35 cellular contexts compared by ENCODE assay signal in genomic region chr4:189062047-189062820, GRCh38.
"Had no signal": no experiment of that assay in that cellular context is flagged by ENCODE, and none has a peak within 500 bp of the region (broad histone marks: within the 10 kb centered on the region; RNA-seq: fewer than 3 reads in every experiment).

No MANE protein-coding gene starts in this region.

- H3K4me1 Mint-ChIP-seq: brain; central memory CD8-positive, alpha-beta T cell; mesothelial cell of epicardium; naive B cell; nephron progenitor cell; stimulated activated memory B cell treated with anti-CD40 and anti-IgM and Interleukin-4, amounts not matched to agents 10 μg/mL and 1 μg/mL and 100 μg/mL, for 72 hours; stimulated activated naive CD8-positive, alpha-beta T cell treated with anti-CD3 and anti-CD28 coated beads, Interleukin-15, amount 100 ng/mL, for 72 hours had no signal

- H3K27me3 ChIP-seq: esophagus squamous epithelium, neutrophil, ovary, thyroid gland, upper lobe of left lung, vagina had no signal

- H3K4me3 ChIP-seq: esophagus squamous epithelium, ovary, skin epidermis, thyroid gland, upper lobe of left lung, vagina had no signal

- H3K36me3 ChIP-seq: esophagus squamous epithelium, neutrophil, ovary, thyroid gland, upper lobe of left lung, vagina had no signal

- H3K4me1 ChIP-seq: esophagus squamous epithelium, thyroid gland, upper lobe of left lung, vagina had no signal

- H3K4me3 Mint-ChIP-seq: activated naive CD8-positive, alpha-beta T cell; brain; central memory CD8-positive, alpha-beta T cell; dendritic cell treated with granulocyte-macrophage colony-stimulating factor and Interleukin-4, amounts not matched to agents 40 ng/mL and 50 ng/mL, for 4 days; mesothelial cell of epicardium; naive B cell; nephron progenitor cell; stimulated activated memory B cell treated with anti-CD40 and anti-IgM and Interleukin-4, amounts not matched to agents 10 μg/mL and 1 μg/mL and 100 μg/mL, for 72 hours; stimulated activated naive CD8-positive, alpha-beta T cell treated with anti-CD3 and anti-CD28 coated beads, Interleukin-15, amount 100 ng/mL, for 72 hours; T-helper 1 cell treated with Interleukin-12 subunit alpha and Interleukin-12 subunit beta and Interleukin-4 antibody, amounts not matched to agents 30 μg/mL and 1 μg/mL, for 36 hours had no signal

- H3K27ac Mint-ChIP-seq: activated naive CD8-positive, alpha-beta T cell; brain; dendritic cell treated with granulocyte-macrophage colony-stimulating factor and Interleukin-4, amounts not matched to agents 40 ng/mL and 50 ng/mL, for 4 days; mesothelial cell of epicardium; nephron progenitor cell; progenitor cell of endocrine pancreas; stimulated activated memory B cell treated with anti-CD40 and anti-IgM and Interleukin-4, amounts not matched to agents 10 μg/mL and 1 μg/mL and 100 μg/mL, for 72 hours; stimulated activated naive CD8-positive, alpha-beta T cell treated with anti-CD3 and anti-CD28 coated beads, Interleukin-15, amount 100 ng/mL, for 72 hours; T-helper 1 cell treated with Interleukin-12 subunit alpha and Interleukin-12 subunit beta and Interleukin-4 antibody, amounts not matched to agents 30 μg/mL and 1 μg/mL, for 36 hours had no signal

- DNase-seq: activated CD4-positive, alpha-beta T cell treated with anti-CD3 and anti-CD28 coated beads for 48 hours; activated CD4-positive, alpha-beta T cell treated with anti-CD3 and anti-CD28 coated beads, Interleukin-2, amount 50 U/mL, for 48 hours; activated CD8-positive, alpha-beta memory T cell treated with anti-CD3 and anti-CD28 coated beads for 24 hours; activated effector memory CD4-positive, alpha-beta T cell treated with Interleukin-2 at 50 U/mL for 16 hours; activated naive CD4-positive, alpha-beta T cell treated with Interleukin-2 at 50 U/mL for 16 hours; anterior cingulate cortex; esophagus squamous epithelium; islet precursor cell; left ventricle myocardium superior; naive B cell; nephron progenitor cell; ovary; stimulated activated CD4-positive, alpha-beta T cell treated with anti-CD3 and anti-CD28 coated beads, Interleukin-4, amount 100 ng/mL, for 4 hours; stimulated activated CD8-positive, alpha-beta memory T cell treated with anti-CD3 and anti-CD28 coated beads, Interleukin-4, amount 100 ng/mL, for 48 hours; stimulated activated naive CD8-positive, alpha-beta T cell treated with anti-CD3 and anti-CD28 coated beads, Interleukin-15, amount 100 ng/mL, for 72 hours; substantia nigra; T-helper 9 cell; thyroid gland; upper lobe of left lung had no signal

- FAIRE-seq: frontal cortex, TTC549 had no signal

- ATAC-seq: activated CD4-positive, CD25-positive, alpha-beta regulatory T cell treated with anti-CD3 and anti-CD28 coated beads, Interleukin-2, amount 50 U/mL, for 24 hours; left ventricle myocardium superior; sciatic nerve; stimulated activated memory B cell treated with anti-CD40 and anti-IgM and Interleukin-4, amounts not matched to agents 10 μg/mL and 1 μg/mL and 100 μg/mL, for 72 hours; stimulated activated naive CD8-positive, alpha-beta T cell treated with anti-CD3 and anti-CD28 coated beads, Interleukin-15, amount 100 ng/mL, for 72 hours had no signal

- H3K27me3 Mint-ChIP-seq: activated naive CD8-positive, alpha-beta T cell; brain; central memory CD8-positive, alpha-beta T cell; dendritic cell treated with granulocyte-macrophage colony-stimulating factor and Interleukin-4, amounts not matched to agents 40 ng/mL and 50 ng/mL, for 4 days; naive B cell; stimulated activated memory B cell treated with anti-CD40 and anti-IgM and Interleukin-4, amounts not matched to agents 10 μg/mL and 1 μg/mL and 100 μg/mL, for 72 hours; stimulated activated naive CD8-positive, alpha-beta T cell treated with anti-CD3 and anti-CD28 coated beads, Interleukin-15, amount 100 ng/mL, for 72 hours had no signal

- H3K36me3 Mint-ChIP-seq: activated naive CD8-positive, alpha-beta T cell; brain; naive B cell; stimulated activated memory B cell treated with anti-CD40 and anti-IgM and Interleukin-4, amounts not matched to agents 10 μg/mL and 1 μg/mL and 100 μg/mL, for 72 hours had no signal

- H3K27ac ChIP-seq: esophagus squamous epithelium, neutrophil, ovary, skin epidermis, thyroid gland, upper lobe of left lung, vagina, VCaP had no signal

- H3K9me3 ChIP-seq: neutrophil, ovary, thyroid gland, vagina had no signal
